In genomic region chr11:3905080-3905953, GRCh38 we compare ENCODE assay signal across 8 cellular contexts. TPM values are rescaled to one million over a fixed set of nuclear protein-coding genes. Genes with fewer than 3 reads are reported as not detected.
A peak's percentile ranks its signal among the peaks of the same experiment; 100 is the strongest.
DNase-seq lines count a peak whose midpoint lies in the region; ATAC-seq and TF ChIP-seq lines count a peak whose summit lies in the region.

No MANE protein-coding gene starts in this region.

- DNase-seq in CD14-positive monocyte (ENCODE audit: low spot score) (peak; percentile 70), fibroblast of lung (ENCODE audit: low read depth in 2 of 2) (peak; percentile 76 to 81), superior temporal gyrus (ENCODE audit: extremely low spot score) (no peak), middle frontal gyrus (ENCODE audit: extremely low spot score, low spot score) (no peak)
- peak; percentile 57 for DNase-seq in activated CD8-positive, alpha-beta memory T cell treated with anti-CD3 and anti-CD28 coated beads, Interleukin-2, amount 50 U/mL, for 1 hour (ENCODE audit: extremely low read depth)
- DNase-seq in stimulated activated CD4-positive, alpha-beta T cell treated with anti-CD3 and anti-CD28 coated beads, Interleukin-12 subunit alpha, Interleukin-12 subunit beta, amount 100 ng/mL, for 24 hours (ENCODE audit: low read depth in 2 of 2): peak; percentile 43 to 52

- H3K4me3 Mint-ChIP-seq in CD14-positive monocyte: peak overlapping the region in 1 of 2 donors; percentile 56

- no peaks in the 10 kb centered on the region for H3K36me3 ChIP-seq in KMS-11 (ENCODE audit: insufficient read depth)
- no peaks in the 10 kb centered on the region for H3K36me3 ChIP-seq in fibroblast of lung (ENCODE audit: control insufficient read depth, insufficient read depth, low read length)

- H3K27ac ChIP-seq in KMS-11: peak overlapping the region; percentile 40
- no peak overlapping the region for H3K27ac ChIP-seq in fibroblast of lung (ENCODE audit: insufficient read depth, low read length)

- peak overlapping the region; percentile 91 to 98 (median 95) for H3K27ac Mint-ChIP-seq in CD14-positive monocyte

- peaks cover 74% of the 10 kb centered on the region for H3K4me1 Mint-ChIP-seq in CD14-positive monocyte

- peaks cover 26% of the 10 kb centered on the region; the same call in 1 of the 2 replicates for H3K79me2 ChIP-seq in KMS-11 (ENCODE audit: insufficient read depth, low read depth)
- H3K79me2 ChIP-seq in fibroblast of lung (ENCODE audit: control insufficient read depth, insufficient read depth, low read length): no peaks in the 10 kb centered on the region

- peak overlapping the region; percentile 62 for H3K4me2 ChIP-seq in KMS-11
- H3K4me2 ChIP-seq in fibroblast of lung (ENCODE audit: extremely low read depth, insufficient read depth, low read length): no peak overlapping the region

- H3K9me3 Mint-ChIP-seq in CD14-positive monocyte: peaks cover 0 to 1% (median 0%) of the 10 kb centered on the region in 7 donors

- H3K4me1 ChIP-seq in KMS-11 (ENCODE audit: low read depth, poor library complexity, severe bottlenecking): peaks cover 59% of the 10 kb centered on the region
- H3K4me1 ChIP-seq in fibroblast of lung (ENCODE audit: control insufficient read depth, extremely low read depth, insufficient read depth, low read length): peaks cover 5% of the 10 kb centered on the region

- H3K4me3 ChIP-seq in KMS-11 (IDR thresholded peaks at IDR 0.05; ENCODE audit: insufficient read depth, low read depth, low read length): no peak overlapping the region
- no peak overlapping the region for H3K4me3 ChIP-seq in fibroblast of lung (replicated peaks in 1 of 4; ENCODE audit: control extremely low read depth in 1 of 4, insufficient read depth in 1 of 4, low read depth in 3 of 4, low read length in 4 of 4)

- intact Hi-C loops in CD14-positive monocyte (cut with micrococcal nuclease): no loop called here

- peak; percentile 62 for ATAC-seq in GM21576 (IDR thresholded peaks at IDR 0.05; ENCODE audit: unreplicated experiment)

- H4K20me1 ChIP-seq in KMS-11 (ENCODE audit: insufficient read depth) (0 out of 2 replicates have a peak, but pooled peaks cover 4% of the 10 kb centered on the region), fibroblast of lung (ENCODE audit: control insufficient read depth, extremely low read depth, insufficient read depth, low read length) (no peaks in the 10 kb centered on the region)

- H3K27me3 ChIP-seq in KMS-11 (ENCODE audit: insufficient read depth, low read depth) (no peaks in the 10 kb centered on the region), fibroblast of lung (ENCODE audit: control insufficient read depth, insufficient read depth, low read length) (no peaks in the 10 kb centered on the region)

- H2AFZ ChIP-seq in KMS-11 (ENCODE audit: low read depth) (no peak overlapping the region), fibroblast of lung (ENCODE audit: low read length) (no peak overlapping the region)

- H3K9me3 ChIP-seq in fibroblast of lung (ENCODE audit: control insufficient read depth, insufficient read depth, low read depth, low read length): no peaks in the 10 kb centered on the region

- H3K9ac ChIP-seq in KMS-11: no peak overlapping the region
- no peak overlapping the region for H3K9ac ChIP-seq in fibroblast of lung (ENCODE audit: insufficient read depth, low read length)

- H3K27me3 Mint-ChIP-seq in CD14-positive monocyte (ENCODE audit: low read depth in 3 of 3): no peaks in the 10 kb centered on the region

- TF ChIP-seq CTCF in CD14-positive monocyte (IDR thresholded peaks at IDR 0.05) (no peak), KMS-11 (conservative IDR thresholded peaks at IDR 0.05; ENCODE audit: low read depth, low read length) (no peak), fibroblast of lung (conservative IDR thresholded peaks at IDR 0.05 in 1 of 2, IDR thresholded peaks at IDR 0.05 in 1 of 2; ENCODE audit: low read depth in 1 of 2, low read length in 2 of 2) (no peak)

- H3K36me3 Mint-ChIP-seq in CD14-positive monocyte: peaks cover 0 to 4% of the 10 kb centered on the region in 2 donors

RNA-seq across cellular contexts. Expression of gene STIM1, which starts 49.9 kb away (rescaled TPM):
- 10 to 100 TPM; 14.0 to 21.0 TPM for polyA plus RNA-seq in CD14-positive monocyte
- 25.7 and 44.6 TPM in 2 replicates for total RNA-seq in fibroblast of lung
- 24.6 and 38.1 TPM in 2 replicates for polyA plus RNA-seq in fibroblast of lung
- polyA plus RNA-seq in fibroblast of lung (2012): 23.6 and 31.6 TPM in 2 replicates
- 80.0 and 104 TPM in 2 replicates for polyA minus RNA-seq in fibroblast of lung (ENCODE audit: low replicate concordance)

Comparison
In these comparisons a context has a peak if more than half of its experiments do, and no peak if none do; other contexts are left out.
1. DNase-seq: peak in CD14-positive monocyte (single experiment), activated CD8-positive, alpha-beta memory T cell treated with anti-CD3 and anti-CD28 coated beads, Interleukin-2, amount 50 U/mL, for 1 hour (single experiment), fibroblast of lung (2 of 2) and stimulated activated CD4-positive, alpha-beta T cell treated with anti-CD3 and anti-CD28 coated beads, Interleukin-12 subunit alpha, Interleukin-12 subunit beta, amount 100 ng/mL, for 24 hours (2 of 2); none in superior temporal gyrus (single experiment) and middle frontal gyrus (single experiment).